20 cellular contexts compared by ENCODE assay signal in genomic region chr16:54867302-54867832, GRCh38.
DNase-seq lines count a peak whose midpoint lies in the region; ATAC-seq and TF ChIP-seq lines count a peak whose summit lies in the region.
"Had no signal": no experiment of that assay in that cellular context is flagged by ENCODE, and none has a peak within 500 bp of the region (broad histone marks: within the 10 kb centered on the region; RNA-seq: fewer than 3 reads in every experiment).

No MANE protein-coding gene starts in this region.

- H3K14ac ChIP-seq in IMR-90 (replicated peaks; ENCODE audit: low read depth, low read length), result no peak overlapping the region

- dilution Hi-C loops in IMR-90 (cut with HindIII; ENCODE audit: low sequenced_read_pairs, unreplicated experiment), result no loop called here

- BruUV-seq in MCF 10A (replicated peaks; lab: Mats Ljungman, UMichigan) (no TSS peak), IMR-90 (replicated peaks; lab: Mats Ljungman, UMichigan) (no TSS peak)

- CTCF ChIA-PET in MCF 10A (lab: Yijun Ruan, JAX) (interaction anchor here (0.6 kb wide), 1 partner anchor 134 kb away, joined by 3 read pairs; no protein-coding TSS in a partner anchor), IMR-90 (lab: Yijun Ruan, JAX) (no interaction called here)

- H3K4me1 ChIP-seq in breast epithelium (no peaks in the 10 kb centered on the region), IMR-90 (ENCODE audit: control insufficient read depth, insufficient read depth, low read length) (no peaks in the 10 kb centered on the region)
- H3K4me1 ChIP-seq: BE2C had no signal

- H3K27ac Mint-ChIP-seq in MCF 10A (ENCODE audit: low read depth, unreplicated experiment), result no peak overlapping the region
- H3K27ac Mint-ChIP-seq in endothelial cell (ENCODE audit: unreplicated experiment), result no peak overlapping the region
- H3K27ac Mint-ChIP-seq: CD4-positive, alpha-beta T cell had no signal

- TF ChIP-seq CTCF in MCF 10A (IDR thresholded peaks at IDR 0.05; ENCODE audit: unreplicated experiment) (no peak), breast epithelium (IDR thresholded peaks at IDR 0.05) (no peak), IMR-90 (conservative IDR thresholded peaks at IDR 0.05; ENCODE audit: low read depth, low read length) (no peak), endothelial cell (IDR thresholded peaks at IDR 0.05; ENCODE audit: unreplicated experiment) (no peak)

- H2BK5ac ChIP-seq in IMR-90 (ENCODE audit: low read depth, low read length, poor library complexity, severe bottlenecking), result no peak overlapping the region

- no peak overlapping the region for H4K91ac ChIP-seq in IMR-90 (ENCODE audit: insufficient read depth, low read depth, low read length)

- no CpG with 5 or more reads among the region's 4 CpGs for WGBS in IMR-90 (ENCODE audit: extremely low coverage in 2 of 2, insufficient read length in 1 of 2), 2 experiments

- TF ChIP-seq RAD21 in IMR-90 (IDR thresholded peaks at IDR 0.05; ENCODE audit: low read length), result no peak

- no peak overlapping the region for H2AK5ac ChIP-seq in IMR-90 (ENCODE audit: low read depth, low read length)

- H3K27me3 Mint-ChIP-seq in MCF 10A (ENCODE audit: insufficient read depth, unreplicated experiment) (no peaks in the 10 kb centered on the region), endothelial cell (ENCODE audit: unreplicated experiment) (peaks cover 2% of the 10 kb centered on the region)

- H3K4me3 ChIP-seq in breast epithelium (no peak overlapping the region), IMR-90 (ENCODE audit: insufficient read depth, low read depth, low read length) (no peak overlapping the region)

- H4K8ac ChIP-seq in IMR-90 (ENCODE audit: low read depth in 2 of 2, low read length in 2 of 2), result no peak overlapping the region

- H3K9me3 Mint-ChIP-seq in MCF 10A (ENCODE audit: unreplicated experiment) (no peaks in the 10 kb centered on the region), endothelial cell (ENCODE audit: unreplicated experiment) (no peaks in the 10 kb centered on the region)
- H3K9me3 Mint-ChIP-seq: CD4-positive, alpha-beta T cell had no signal

- intact Hi-C loops in MCF 10A (cut with micrococcal nuclease) (no loop called here), breast epithelium (cut with DNase I; ENCODE audit: low total_unique reads) (no loop called here), IMR-90 (cut with micrococcal nuclease) (no loop called here)

- no peak overlapping the region for H3K23ac ChIP-seq in IMR-90 (ENCODE audit: low read depth, low read length)

- no peak overlapping the region for H4K5ac ChIP-seq in IMR-90 (ENCODE audit: low read depth, low read length)

- H2AK9ac ChIP-seq in IMR-90 (replicated peaks; ENCODE audit: low read depth, low read length, poor library complexity), result no peak overlapping the region

- H3K9me3 ChIP-seq in breast epithelium (peaks cover 0 to 3% of the 10 kb centered on the region in 2 donors), IMR-90 (ENCODE audit: control insufficient read depth, insufficient read depth, low read length) (0 out of 2 replicates have a peak, but pooled peaks cover 3% of the 10 kb centered on the region)
- H3K9me3 ChIP-seq: BE2C, SK-N-SH had no signal

- no peak overlapping the region for H3K9ac ChIP-seq in IMR-90 (ENCODE audit: low read depth, low read length)
- H3K9ac ChIP-seq: SK-N-SH had no signal

- H2BK20ac ChIP-seq in IMR-90 (ENCODE audit: low read depth, low read length), result no peak overlapping the region

- H3K4me3 Mint-ChIP-seq in MCF 10A (ENCODE audit: unreplicated experiment), result no peak overlapping the region
- no peak overlapping the region for H3K4me3 Mint-ChIP-seq in endothelial cell (ENCODE audit: unreplicated experiment)
- H3K4me3 Mint-ChIP-seq: CD4-positive, alpha-beta T cell had no signal

- TF ChIP-seq POLR2A in breast epithelium (IDR thresholded peaks at IDR 0.05) (no peak), IMR-90 (IDR thresholded peaks at IDR 0.05; ENCODE audit: low read depth, low read length) (no peak)

- no peak overlapping the region for H2AFZ ChIP-seq in IMR-90 (replicated peaks; ENCODE audit: low read length, poor library complexity)

- H3K79me1 ChIP-seq in IMR-90 (ENCODE audit: low read depth in 1 of 2, low read length in 2 of 2), result no peaks in the 10 kb centered on the region

- POLR2A ChIA-PET in MCF 10A (lab: Yijun Ruan, JAX) (no interaction called here), IMR-90 (lab: Charles Lee; ENCODE audit: unreplicated experiment) (no interaction called here)

- in situ Hi-C loops in IMR-90 (cut with MboI; ENCODE audit: low sequenced_read_pairs), result no loop called here

- no peak overlapping the region for H3K18ac ChIP-seq in IMR-90 (ENCODE audit: low read depth, low read length)

- H2BK15ac ChIP-seq in IMR-90 (ENCODE audit: low read depth, low read length), result no peak overlapping the region

- H3K56ac ChIP-seq in IMR-90 (ENCODE audit: extremely low read depth, insufficient read depth, low read length), result no peak overlapping the region

- H3K36me3 Mint-ChIP-seq in MCF 10A (ENCODE audit: insufficient read depth, unreplicated experiment) (no peaks in the 10 kb centered on the region), endothelial cell (ENCODE audit: low read depth, unreplicated experiment) (no peaks in the 10 kb centered on the region)

- DNase-seq in MCF 10A (ENCODE audit: unreplicated experiment), result peak; percentile 2
- DNase-seq in breast epithelium (ENCODE audit: low spot score in 2 of 2), result no peak
- no peak for DNase-seq in IMR-90
- DNase-seq in RPMI7951 (ENCODE audit: low read depth), result peak; percentile 40
- DNase-seq in endothelial cell (ENCODE audit: low spot score), result no peak
- DNase-seq: BE2C; Calu3; CD4-positive, alpha-beta T cell; DMS53; NCI-H1092 treated with DMSO at 0.1 percent for 48 hours; NCI-H1694; NCI-H2107; NCI-H2227 treated with DMSO at 0.1 percent for 48 hours; NCI-H524; SHP77; SK-N-SH had no signal

- ATAC-seq in IMR-90 (ENCODE audit: low read depth), result no peak
- no peak for ATAC-seq in GM21786 (IDR thresholded peaks at IDR 0.05; ENCODE audit: unreplicated experiment)
- ATAC-seq in esophagus mucosa, result no peak
- ATAC-seq: HCT116, Panc1 had no signal

- H3K4me1 Mint-ChIP-seq in MCF 10A (ENCODE audit: insufficient read depth, unreplicated experiment) (no peaks in the 10 kb centered on the region), endothelial cell (ENCODE audit: unreplicated experiment) (no peaks in the 10 kb centered on the region)

- H3K27ac ChIP-seq in breast epithelium (no peak overlapping the region), IMR-90 (ENCODE audit: insufficient read depth, low read length) (no peak overlapping the region)

- no peak overlapping the region for H3K4ac ChIP-seq in IMR-90 (ENCODE audit: low read depth, low read length)

- no peak overlapping the region for H3K4me2 ChIP-seq in IMR-90 (ENCODE audit: low read depth, low read length)
- H3K4me2 ChIP-seq: SK-N-SH had no signal

- no peak overlapping the region for H2BK120ac ChIP-seq in IMR-90 (ENCODE audit: low read depth, low read length)

- no peaks in the 10 kb centered on the region for H4K20me1 ChIP-seq in IMR-90 (ENCODE audit: insufficient read depth, low read length)

- H3K36me3 ChIP-seq in breast epithelium (no peaks in the 10 kb centered on the region), IMR-90 (ENCODE audit: control insufficient read depth, insufficient read depth, low read length) (no peaks in the 10 kb centered on the region)
- H3K36me3 ChIP-seq: BE2C had no signal

- H3K9me1 ChIP-seq in IMR-90 (ENCODE audit: insufficient read depth, low read length), result no peaks in the 10 kb centered on the region

- H3K27me3 ChIP-seq in breast epithelium (no peaks in the 10 kb centered on the region), IMR-90 (ENCODE audit: control insufficient read depth, insufficient read depth, low read length) (no peaks in the 10 kb centered on the region)

TF ChIP-seq in IMR-90, 13 proteins besides CTCF, POLR2A, EP300 and RAD21:
- TF ChIP-seq MAFK (IDR thresholded peaks at IDR 0.05; ENCODE audit: low read depth, low read length) (peak; percentile 42; the same call in 1 of the 2 replicates), CEBPB (IDR thresholded peaks at IDR 0.05; ENCODE audit: low read depth, low read length) (no peak)

Comparison
In these comparisons a context has a peak if more than half of its experiments do, and no peak if none do; other contexts are left out.
1. DNase-seq: peak in MCF 10A (single experiment) and RPMI7951 (single experiment); none in breast epithelium (0 of 2), IMR-90 (single experiment) and endothelial cell (single experiment).